In the genomic region with DNA sequence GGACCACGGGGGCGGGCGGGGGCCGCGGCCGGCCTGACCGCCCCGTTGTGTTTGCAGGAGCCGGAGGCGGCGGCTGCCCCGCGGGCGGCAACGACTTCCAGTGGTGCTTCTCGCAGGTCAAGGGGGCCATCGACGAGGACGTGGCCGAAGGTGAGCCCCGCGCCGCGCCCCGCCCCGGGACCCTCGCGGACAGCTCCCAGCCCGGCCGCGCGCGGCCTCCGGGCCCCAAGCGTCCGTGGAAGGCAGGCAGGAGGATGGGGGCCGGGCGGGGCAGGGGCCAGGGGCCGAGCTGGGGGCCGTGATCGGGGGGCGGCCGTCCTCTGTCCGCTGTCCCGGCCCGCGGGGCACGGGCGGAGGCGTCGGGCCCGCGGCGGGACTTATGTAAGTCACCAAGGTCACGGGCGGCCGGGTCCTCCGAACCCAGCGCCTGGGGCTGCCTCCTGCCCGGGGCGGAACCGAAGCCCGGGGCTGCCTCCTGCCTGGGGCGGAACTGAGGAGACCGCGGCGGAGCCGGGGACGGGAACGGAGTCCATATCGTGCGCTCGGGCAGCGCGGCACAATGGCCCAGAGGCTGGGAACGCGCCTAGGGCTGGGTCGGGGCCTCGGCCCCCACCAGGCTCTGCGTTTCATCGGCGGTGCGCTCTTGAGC, we compare ENCODE assay signal across 8 cellular contexts. TPM values are rescaled to one million over a fixed set of nuclear protein-coding genes. Genes with fewer than 3 reads are reported as not detected.
DNase-seq lines count a peak whose midpoint lies in the region; ATAC-seq, FAIRE-seq and TF ChIP-seq lines count a peak whose summit lies in the region.

No MANE protein-coding gene starts in this region.

- no peaks in the 10 kb centered on the region for H3F3A ChIP-seq in SU-DHL-6 (ENCODE audit: insufficient read depth)

- H3K4me1 ChIP-seq in ACC112 (ENCODE audit: control insufficient read depth, insufficient read depth, low read length, unreplicated experiment) (peaks cover 17% of the 10 kb centered on the region), K562 (replicated peaks in 1 of 2; ENCODE audit: control insufficient read depth in 2 of 2, insufficient read depth in 2 of 2, low read length in 2 of 2) (peaks cover 38 to 41% of the 10 kb centered on the region in 2 experiments), spleen (peaks cover 43 to 76% (median 56%) of the 10 kb centered on the region in 6 donors)

- 0% methylated on average over 23 of the region's 83 CpGs for WGBS in K562 (ENCODE audit: insufficient coverage, low coverage, missing lambda C conversion rate)
- 0 to 1% (median 0%) methylated on average over 23 to 83 of the region's 83 CpGs for WGBS in spleen, 5 donors

- H3K4me2 ChIP-seq in SU-DHL-6 (ENCODE audit: low read depth, low read length, poor library complexity, severe bottlenecking) (peak overlapping the region; percentile 85), K562 (ENCODE audit: insufficient read depth, low read length) (peak overlapping the region; percentile 80)

- ATAC-seq in GM18868 (IDR thresholded peaks at IDR 0.05; ENCODE audit: unreplicated experiment): peak; percentile 23
- ATAC-seq in HG03066 (IDR thresholded peaks at IDR 0.05; ENCODE audit: low read depth, unreplicated experiment): peak; percentile 27
- peak; percentile 23 for ATAC-seq in K562

- no peaks in the 10 kb centered on the region for H3K9me2 ChIP-seq in SU-DHL-6 (replicated peaks; ENCODE audit: insufficient read depth, low read length)

- intact Hi-C loops in K562 (cut with micrococcal nuclease) (loop anchor here (10.0 kb wide), 1 partner anchor 83 kb away; the partner anchor contains the start of gene BNIP3), spleen (cut with DNase I; ENCODE audit: low total_unique reads) (no loop called here)

- in situ Hi-C loops in K562 (cut with MboI): no loop called here

- H3K4me3 ChIP-seq in ACC112 (ENCODE audit: low read depth, low read length) (peak overlapping the region; percentile 92), SU-DHL-6 (ENCODE audit: insufficient read depth, low read length, poor library complexity, severe bottlenecking) (peak overlapping the region; percentile 78), K562 (peak overlapping the region; percentile 81), spleen (peak overlapping the region; percentile 65 to 98 (median 84))

- H3K36me3 ChIP-seq in ACC112 (ENCODE audit: insufficient read depth, low read length) (peaks cover 9% of the 10 kb centered on the region; the same call in 1 of the 2 replicates), SU-DHL-6 (ENCODE audit: low read length) (no peaks in the 10 kb centered on the region), K562 (ENCODE audit: control insufficient read depth, insufficient read depth, low read length) (peaks cover 36% of the 10 kb centered on the region; the same call in 2 of the 3 replicates), spleen (peaks cover 0 to 12% (median 0%) of the 10 kb centered on the region in 6 donors)

- H3K9me3 ChIP-seq in SU-DHL-6 (ENCODE audit: insufficient read depth, low read length) (no peaks in the 10 kb centered on the region), K562 (replicated peaks; ENCODE audit: control insufficient read depth, insufficient read depth, low read depth, low read length) (no peaks in the 10 kb centered on the region), spleen (no peaks in the 10 kb centered on the region)

- TF ChIP-seq POLR2A in K562 (conservative IDR thresholded peaks at IDR 0.05) (no peak), spleen (IDR thresholded peaks at IDR 0.05) (no peak)

- no peaks in the 10 kb centered on the region for H3K9me1 ChIP-seq in K562 (ENCODE audit: control insufficient read depth, insufficient read depth, low read length)

- POLR2A ChIA-PET in K562 (lab: Yijun Ruan, JAX): interaction anchor here (1.3 to 7.7 kb wide), 3 partner anchors 9 to 13 kb away, joined by 4 to 100 read pairs (median 8); no protein-coding TSS in a partner anchor

- H3K9ac ChIP-seq in SU-DHL-6 (ENCODE audit: low read length) (peak overlapping the region; percentile 81), K562 (ENCODE audit: insufficient read depth in 1 of 2, low read depth in 2 of 2, low read length in 2 of 2) (peak overlapping the region; percentile 89 to 98)

- H3K27me3 ChIP-seq in ACC112 (ENCODE audit: insufficient read depth, low read length): peaks cover 19% of the 10 kb centered on the region
- H3K27me3 ChIP-seq in SU-DHL-6 (ENCODE audit: low read length): no peaks in the 10 kb centered on the region
- no peaks in the 10 kb centered on the region for H3K27me3 ChIP-seq in K562 (ENCODE audit: control insufficient read depth in 2 of 2, insufficient read depth in 2 of 2, low read length in 2 of 2)
- H3K27me3 ChIP-seq in spleen (replicated peaks in 1 of 7): peaks cover 0 to 18% (median 0%) of the 10 kb centered on the region in 7 donors

- BruUV-seq in K562 (replicated peaks; lab: Mats Ljungman, UMichigan): no TSS peak

- H4K20me1 ChIP-seq in SU-DHL-6 (ENCODE audit: low read depth, low read length) (peaks cover 7% of the 10 kb centered on the region; the same call in 1 of the 2 replicates), K562 (replicated peaks; ENCODE audit: control insufficient read depth, insufficient read depth, low read length) (peaks cover 15% of the 10 kb centered on the region)

- no peak for TF ChIP-seq EP300 in K562 (IDR thresholded peaks at IDR 0.05; ENCODE audit: low read length)

- DNase-seq in K562 (ENCODE audit: extremely low read depth in 1 of 4, low spot score in 3 of 4) (peak in 3 of 4 experiments; percentile 21 to 43 (median 43)), iPS-NIHi11 (ENCODE audit: low spot score) (peak; percentile 54), spleen (peak; percentile 95), NCI-H187 (lab: John Stamatoyannopoulos, UW) (no peak)

- H3K79me2 ChIP-seq in ACC112 (ENCODE audit: control insufficient read depth, insufficient read depth, low read length, unreplicated experiment) (peaks cover 52% of the 10 kb centered on the region), SU-DHL-6 (ENCODE audit: insufficient read depth, low read length) (peaks cover 51% of the 10 kb centered on the region), K562 (ENCODE audit: control insufficient read depth, insufficient read depth, low read length) (peaks cover 53% of the 10 kb centered on the region)

- CTCF ChIA-PET in K562 (lab: Yijun Ruan, JAX; ENCODE audit: low intra/inter-chr PET ratio): no interaction called here

- TF ChIP-seq CTCF in SU-DHL-6 (IDR thresholded peaks at IDR 0.05; ENCODE audit: insufficient read depth, low read length, poor library complexity, severe bottlenecking) (no peak), K562 (IDR thresholded peaks at IDR 0.05 in 2 of 3, conservative IDR thresholded peaks at IDR 0.05 in 1 of 3; ENCODE audit: insufficient read depth in 2 of 3, low read depth in 1 of 3, low read length in 3 of 3) (no peak), spleen (IDR thresholded peaks at IDR 0.05 in 8 of 11, conservative IDR thresholded peaks at IDR 0.05 in 3 of 11) (no peak)

- no peak for TF ChIP-seq RAD21 in K562 (CRISPR knock-in tag; conservative IDR thresholded peaks at IDR 0.05 in 1 of 2, IDR thresholded peaks at IDR 0.05 in 1 of 2)

- H2AFZ ChIP-seq in ACC112 (ENCODE audit: low read length, unreplicated experiment) (peak overlapping the region; percentile 28), SU-DHL-6 (ENCODE audit: low read depth, low read length, severe bottlenecking) (peak overlapping the region; percentile 35), K562 (ENCODE audit: low read depth, low read length) (no peak overlapping the region)

- no peak for FAIRE-seq in K562 (lab: Jason Lieb, UNC)

- H3K27ac ChIP-seq in ACC112 (ENCODE audit: low read depth, low read length): peak overlapping the region; percentile 66
- peak overlapping the region; percentile 55 for H3K27ac ChIP-seq in SU-DHL-6 (ENCODE audit: low read depth, low read length)
- H3K27ac ChIP-seq in K562 (ENCODE audit: extremely low read depth, low read depth, low read length): peak overlapping the region; percentile 90
- H3K27ac ChIP-seq in spleen: peak overlapping the region; percentile 88 to 99 (median 97)

TF ChIP-seq in K562, 482 proteins besides CTCF, POLR2A, EP300 and RAD21 (continues in another document):
- TF ChIP-seq POLR2G (IDR thresholded peaks at IDR 0.05; ENCODE audit: low read depth, low read length): peak; percentile 69
- peak; percentile 70 for TF ChIP-seq RBFOX2 (IDR thresholded peaks at IDR 0.05; ENCODE audit: low read depth, low read length)
- no peak for TF ChIP-seq YBX1 (IDR thresholded peaks at IDR 0.05)
- no peak for TF ChIP-seq SMAD4 (CRISPR knock-in tag; conservative IDR thresholded peaks at IDR 0.05)
- TF ChIP-seq SMAD1 (IDR thresholded peaks at IDR 0.05; ENCODE audit: low read depth, low read length, partially characterized antibody): no peak
- TF ChIP-seq YY1 (IDR thresholded peaks at IDR 0.05; ENCODE audit: borderline replicate concordance in 1 of 3, control insufficient read depth in 1 of 3, extremely low read depth in 1 of 3, insufficient read depth in 3 of 3, insufficient read length in 1 of 3, insufficient replicate concordance in 2 of 3, low read depth in 1 of 3, low read length in 2 of 3): no peak
- no peak for TF ChIP-seq C11orf30 (IDR thresholded peaks at IDR 0.05; ENCODE audit: low read depth)
- TF ChIP-seq NCOR1 (IDR thresholded peaks at IDR 0.05): no peak
- no peak for TF ChIP-seq CBFB (CRISPR knock-in tag; IDR thresholded peaks at IDR 0.05)
- no peak for TF ChIP-seq NCOA1 (IDR thresholded peaks at IDR 0.05; ENCODE audit: low read depth)
- TF ChIP-seq RBM22 (IDR thresholded peaks at IDR 0.05; ENCODE audit: low read depth, low read length, poor library complexity, severe bottlenecking): peak; percentile 59

RNA-seq across cellular contexts. Expression of gene PPP2R2D, which starts 0.5 kb away (rescaled TPM):
- total RNA-seq in K562 (2011; cell fraction: chromatin; rRNA removed; ENCODE audit: low replicate concordance): 76.3 and 99.7 TPM in 2 replicates
- 34.7 and 41.2 TPM in 2 replicates for total RNA-seq in K562 (2011; cell fraction: nucleolus; rRNA removed)
- total RNA-seq in K562 (2011; cell fraction: nucleoplasm; rRNA removed): 42.2 and 48.0 TPM in 2 replicates
- total RNA-seq in K562 (2014; rRNA removed) (26.8 and 28.0 TPM in 2 replicates), K562 (2014; rRNA removed; fragmentation: Illumina TruSeq; extraction: Trizol) (22.2 and 23.9 TPM in 2 replicates), K562 (2015; rRNA removed; fragmentation: Illumina TruSeq; extraction: Trizol) (32.0 and 32.5 TPM in 2 replicates), K562 (2021) (29.9 and 31.3 TPM in 2 replicates), spleen (10 to 100 TPM; 28.0 to 41.2 (median 35.3) TPM)
- polyA plus RNA-seq in K562 (2011; rRNA removed) (31.2 and 37.0 TPM in 2 replicates), K562 (2014; fragmentation: Illumina TruSeq; extraction: Trizol) (23.6 and 26.8 TPM in 2 replicates), K562 (2014; fragmentation: Nextera tagmentation; extraction: Ambion mirVana) (1 to 10 TPM; 1.9 to 5.1 TPM), K562 (2014; rRNA removed) (35.1 and 35.6 TPM in 2 replicates), spleen (10 to 100 TPM; 15.6 to 21.0 (median 17.3) TPM)
- polyA plus RNA-seq in K562 (2011; cell fraction: cytosol; rRNA removed): 30.3 TPM in 2 replicates
- polyA plus RNA-seq in K562 (2011; cell fraction: nucleus; rRNA removed): 59.2 and 67.7 TPM in 2 replicates
- polyA plus RNA-seq in K562 (2012): 25.0 and 26.8 TPM in 2 replicates
- polyA minus RNA-seq in K562 (2011; rRNA and poly(A)+ RNA removed): 35.7 and 36.8 TPM in 2 replicates
- 19.0 and 19.1 TPM in 2 replicates for polyA minus RNA-seq in K562 (2011; cell fraction: cytosol; rRNA and poly(A)+ RNA removed)
- 24.1 and 29.9 TPM in 2 replicates for polyA minus RNA-seq in K562 (2011; cell fraction: nucleus; rRNA and poly(A)+ RNA removed)

Comparison
In these comparisons a context has a peak if more than half of its experiments do, and no peak if none do; other contexts are left out.
1. DNase-seq: peak in K562 (3 of 4), iPS-NIHi11 (single experiment) and spleen (single experiment); none in NCI-H187 (0 of 2).
2. Peak in every context shown above with its lines, with median percentiles within 50 percentile points of each other: H3K27ac ChIP-seq, H3K4me3 ChIP-seq and ATAC-seq.